ENCODE assay signal across 25 cellular contexts in the genomic region with DNA sequence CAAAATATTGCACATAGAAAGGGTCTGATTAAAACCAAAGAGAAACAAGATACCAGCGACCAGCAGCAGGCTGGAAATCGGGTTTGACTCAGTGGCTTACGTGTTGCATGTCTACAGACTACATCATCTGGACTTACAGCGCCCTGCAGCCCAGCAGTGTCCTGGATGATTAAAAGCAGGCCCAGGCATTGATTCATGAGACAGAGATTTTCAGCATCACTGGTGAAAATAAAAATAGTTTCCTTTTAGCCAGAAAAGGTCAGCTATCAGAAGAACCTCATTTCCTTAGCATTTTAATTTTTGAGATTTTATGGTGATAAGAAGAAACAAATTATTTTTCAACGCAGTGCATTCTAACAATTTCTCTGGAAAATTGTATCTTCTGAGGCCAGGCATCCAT.
DNase-seq lines count a peak whose midpoint lies in the region; ATAC-seq and TF ChIP-seq lines count a peak whose summit lies in the region.
"Had no signal": no experiment of that assay in that cellular context is flagged by ENCODE, and none has a peak within 500 bp of the region (broad histone marks: within the 10 kb centered on the region; RNA-seq: fewer than 3 reads in every experiment).

No MANE protein-coding gene starts in this region.

- ATAC-seq in activated CD8-positive, alpha-beta T cell treated with anti-CD3 and anti-CD28 coated beads, Interleukin-2, amount 10 ng/mL, durations not matched to agents 7 days and 5 days = no peak
- ATAC-seq: activated T-cell treated with anti-CD3 and anti-CD28 coated beads, Interleukin-2, amount 50 U/mL, for 4 hours; body of pancreas; left lobe of liver had no signal

- H3K4me2 ChIP-seq in SK-N-SH = peak overlapping the region; percentile 46
- H3K4me2 ChIP-seq in smooth muscle cell = no peak overlapping the region
- H3K4me2 ChIP-seq: neural progenitor cell, PC-9 had no signal

- no peaks in the 10 kb centered on the region for H3K36me3 ChIP-seq in SK-N-SH (replicated peaks in 1 of 2; ENCODE audit: control insufficient read depth in 1 of 2, insufficient read depth in 2 of 2, low read length in 1 of 2)
- no peaks in the 10 kb centered on the region for H3K36me3 ChIP-seq in smooth muscle cell (ENCODE audit: low read depth)
- H3K36me3 ChIP-seq: neural progenitor cell, SJCRH30, uterus had no signal

- H3K27me3 ChIP-seq in SK-N-SH (ENCODE audit: insufficient read depth) (no peaks in the 10 kb centered on the region), smooth muscle cell (ENCODE audit: low read depth) (no peaks in the 10 kb centered on the region)
- H3K27me3 ChIP-seq: body of pancreas, neural progenitor cell, SJCRH30, uterus had no signal

- H4K20me1 ChIP-seq in SK-N-SH (ENCODE audit: insufficient read depth) (no peaks in the 10 kb centered on the region), smooth muscle cell (ENCODE audit: low read depth) (no peaks in the 10 kb centered on the region)

- H3F3A ChIP-seq in SK-N-SH (replicated peaks; ENCODE audit: insufficient read depth) (peaks cover 31% of the 10 kb centered on the region), smooth muscle cell (ENCODE audit: low read depth) (peaks cover 12% of the 10 kb centered on the region)

- H2AFZ ChIP-seq in SK-N-SH (ENCODE audit: low read depth) (no peak overlapping the region), smooth muscle cell (ENCODE audit: low read depth) (no peak overlapping the region)
- H2AFZ ChIP-seq: neural progenitor cell, PC-9 had no signal

- peaks cover 21% of the 10 kb centered on the region for H3K4me1 Mint-ChIP-seq in activated CD8-positive, alpha-beta T cell treated with anti-CD3 and anti-CD28 coated beads, Interleukin-2, amount 10 ng/mL, durations not matched to agents 7 days and 5 days (ENCODE audit: low read depth)
- H3K4me1 Mint-ChIP-seq in nephron progenitor cell = peaks cover 56% of the 10 kb centered on the region

- H3K27me3 Mint-ChIP-seq in activated CD8-positive, alpha-beta T cell treated with anti-CD3 and anti-CD28 coated beads, Interleukin-2, amount 10 ng/mL, durations not matched to agents 7 days and 5 days (ENCODE audit: low read depth) = peaks cover 5% of the 10 kb centered on the region
- H3K27me3 Mint-ChIP-seq in nephron progenitor cell (ENCODE audit: low read depth, poor library complexity) = peaks cover 7% of the 10 kb centered on the region
- H3K27me3 Mint-ChIP-seq: activated CD4-positive, alpha-beta memory T cell treated with anti-CD3 and anti-CD28 coated beads for 36 hours had no signal

- no peaks in the 10 kb centered on the region for H3K9me3 Mint-ChIP-seq in activated CD8-positive, alpha-beta T cell treated with anti-CD3 and anti-CD28 coated beads, Interleukin-2, amount 10 ng/mL, durations not matched to agents 7 days and 5 days (ENCODE audit: insufficient read depth)
- peaks cover 6% of the 10 kb centered on the region for H3K9me3 Mint-ChIP-seq in nephron progenitor cell
- H3K9me3 Mint-ChIP-seq: activated CD4-positive, alpha-beta memory T cell treated with anti-CD3 and anti-CD28 coated beads for 36 hours; activated T-cell treated with anti-CD3 and anti-CD28 coated beads, Interleukin-2, amount 50 U/mL, for 4 hours; mesothelial cell of epicardium had no signal

- WGBS in SK-N-SH (ENCODE audit: low lambda C conversion rate) = 41% methylated on average over 5 of the region's 5 CpGs
- whole genome bisulfite sequencing in smooth muscle cell (ENCODE audit: low lambda C conversion rate) = 39% methylated on average over 5 of the region's 5 CpGs

- H3K9ac ChIP-seq in SK-N-SH (peak overlapping the region; percentile 46; the same call in 1 of the 2 replicates), smooth muscle cell (ENCODE audit: low read depth) (no peak overlapping the region)
- H3K9ac ChIP-seq: neural progenitor cell had no signal

- DNase-seq in AG20443 (ENCODE audit: low spot score) (peak; percentile 77), SK-N-SH (no peak), fibroblast of peridontal ligament (ENCODE audit: extremely low read depth) (peak; percentile 92), smooth muscle cell (lab: John Stamatoyannopoulos, UW; ENCODE audit: unreplicated experiment) (no peak), mucosa of gallbladder (ENCODE audit: low spot score) (no peak), nephron progenitor cell (no peak)
- no peak for DNase-seq in stimulated activated CD4-positive, alpha-beta T cell treated with anti-CD3 and anti-CD28 coated beads, Interleukin-4, amount 100 ng/mL, for 4 hours
- no peak for DNase-seq in activated CD8-positive, alpha-beta T cell treated with anti-CD3 and anti-CD28 coated beads, Interleukin-2, amount 10 ng/mL, durations not matched to agents 7 days and 5 days
- DNase-seq: activated CD4-positive, alpha-beta memory T cell treated with anti-CD3 and anti-CD28 coated beads for 36 hours; activated naive CD4-positive, alpha-beta T cell treated with anti-CD3 and anti-CD28 coated beads, Interleukin-2, amount 50 U/mL, for 16 hours; activated T-cell treated with anti-CD3 and anti-CD28 coated beads, Interleukin-2, amount 50 U/mL, for 4 hours; AML-193; COR-L47; GOT3; NCI-H1694; NCI-H2227 treated with DMSO at 0.1 percent for 48 hours; NCI-H82; PC-9; uterus had no signal

- H3K4me3 ChIP-seq in SK-N-SH (ENCODE audit: low read depth in 2 of 2, low read length in 1 of 2) = no peak overlapping the region; a peak in 1 of 4 replicates
- H3K4me3 ChIP-seq in smooth muscle cell = no peak overlapping the region
- H3K4me3 ChIP-seq: body of pancreas, coronary artery, neural progenitor cell, PC-9, SJCRH30, uterus had no signal

- TF ChIP-seq RAD21 in SK-N-SH (IDR thresholded peaks at IDR 0.05; ENCODE audit: low read length) = no peak

- H3K4me1 ChIP-seq in SK-N-SH (ENCODE audit: control insufficient read depth in 1 of 2, insufficient read depth in 2 of 2, low read depth in 1 of 2, low read length in 1 of 2) = peaks cover 15% of the 10 kb centered on the region in 2 experiments; a peak in 3 of 4 replicates
- H3K4me1 ChIP-seq in smooth muscle cell (ENCODE audit: low read depth) = peaks cover 7% of the 10 kb centered on the region

- H3K27ac Mint-ChIP-seq in activated CD8-positive, alpha-beta T cell treated with anti-CD3 and anti-CD28 coated beads, Interleukin-2, amount 10 ng/mL, durations not matched to agents 7 days and 5 days = no peak overlapping the region
- H3K27ac Mint-ChIP-seq in nephron progenitor cell = no peak overlapping the region
- H3K27ac Mint-ChIP-seq: activated CD4-positive, alpha-beta memory T cell treated with anti-CD3 and anti-CD28 coated beads for 36 hours; mesothelial cell of epicardium had no signal

- CTCF ChIA-PET in SK-N-SH (lab: Yijun Ruan, JAX) = interaction anchor here (0.6 to 1.6 kb wide), 2 partner anchors 29 to 82 kb away, joined by 3 to 5 read pairs; no protein-coding TSS in a partner anchor
- CTCF ChIA-PET in activated CD8-positive, alpha-beta T cell treated with anti-CD3 and anti-CD28 coated beads, Interleukin-2, amount 10 ng/mL, durations not matched to agents 7 days and 5 days (lab: Charles Lee) = no interaction called here

- no peaks in the 10 kb centered on the region for H3K36me3 Mint-ChIP-seq in activated CD8-positive, alpha-beta T cell treated with anti-CD3 and anti-CD28 coated beads, Interleukin-2, amount 10 ng/mL, durations not matched to agents 7 days and 5 days (ENCODE audit: low read depth)
- H3K36me3 Mint-ChIP-seq in nephron progenitor cell (ENCODE audit: low read depth) = no peaks in the 10 kb centered on the region
- H3K36me3 Mint-ChIP-seq: activated CD4-positive, alpha-beta memory T cell treated with anti-CD3 and anti-CD28 coated beads for 36 hours; mesothelial cell of epicardium had no signal

- H3K4me3 Mint-ChIP-seq in activated CD8-positive, alpha-beta T cell treated with anti-CD3 and anti-CD28 coated beads, Interleukin-2, amount 10 ng/mL, durations not matched to agents 7 days and 5 days = no peak overlapping the region
- H3K4me3 Mint-ChIP-seq in nephron progenitor cell = no peak overlapping the region
- H3K4me3 Mint-ChIP-seq: activated CD4-positive, alpha-beta memory T cell treated with anti-CD3 and anti-CD28 coated beads for 36 hours; activated T-cell treated with anti-CD3 and anti-CD28 coated beads, Interleukin-2, amount 50 U/mL, for 4 hours; mesothelial cell of epicardium; neural progenitor cell had no signal

- POLR2A ChIA-PET in SK-N-SH (lab: Yijun Ruan, JAX) = no interaction called here
- POLR2A ChIA-PET in activated CD8-positive, alpha-beta T cell treated with anti-CD3 and anti-CD28 coated beads, Interleukin-2, amount 10 ng/mL, durations not matched to agents 7 days and 5 days (lab: Charles Lee) = no interaction called here

- no peak for TF ChIP-seq CTCF in SK-N-SH (IDR thresholded peaks at IDR 0.05)
- no peak for TF ChIP-seq CTCF in smooth muscle cell (IDR thresholded peaks at IDR 0.05; ENCODE audit: borderline replicate concordance, insufficient read depth, poor library complexity, severe bottlenecking)
- no peak for TF ChIP-seq CTCF in nephron progenitor cell (IDR thresholded peaks at IDR 0.05)

- H3K9me2 ChIP-seq in SK-N-SH = no peaks in the 10 kb centered on the region

- H3K27ac ChIP-seq in SK-N-SH (ENCODE audit: low read depth in 2 of 2, low read length in 1 of 2) = peak overlapping the region; percentile 48 to 91; a peak in 3 of 4 replicates
- H3K27ac ChIP-seq in smooth muscle cell (ENCODE audit: low read depth) = peak overlapping the region; percentile 67
- H3K27ac ChIP-seq: coronary artery, neural progenitor cell, PC-9, SJCRH30 had no signal

- TF ChIP-seq EP300 in SK-N-SH (IDR thresholded peaks at IDR 0.05; ENCODE audit: borderline replicate concordance in 1 of 2, low read depth in 1 of 2, low read length in 1 of 2) = peak in 1 of 2 experiments; percentile 94; a peak in 2 of 4 replicates

- H3K9me3 ChIP-seq in SK-N-SH (no peaks in the 10 kb centered on the region), smooth muscle cell (replicated peaks; ENCODE audit: low read depth) (no peaks in the 10 kb centered on the region)
- H3K9me3 ChIP-seq: body of pancreas, SJCRH30, uterus had no signal

- H3K79me2 ChIP-seq in SK-N-SH (ENCODE audit: insufficient read depth) = no peaks in the 10 kb centered on the region
- no peaks in the 10 kb centered on the region for H3K79me2 ChIP-seq in smooth muscle cell (ENCODE audit: low read depth)

TF ChIP-seq in SK-N-SH, 30 proteins besides CTCF, POLR2A, EP300 and RAD21 (continues in another document):
- no peak for TF ChIP-seq TAF1 (IDR thresholded peaks at IDR 0.05; ENCODE audit: borderline replicate concordance, low read depth, low read length)
- TF ChIP-seq, protein P1, sequence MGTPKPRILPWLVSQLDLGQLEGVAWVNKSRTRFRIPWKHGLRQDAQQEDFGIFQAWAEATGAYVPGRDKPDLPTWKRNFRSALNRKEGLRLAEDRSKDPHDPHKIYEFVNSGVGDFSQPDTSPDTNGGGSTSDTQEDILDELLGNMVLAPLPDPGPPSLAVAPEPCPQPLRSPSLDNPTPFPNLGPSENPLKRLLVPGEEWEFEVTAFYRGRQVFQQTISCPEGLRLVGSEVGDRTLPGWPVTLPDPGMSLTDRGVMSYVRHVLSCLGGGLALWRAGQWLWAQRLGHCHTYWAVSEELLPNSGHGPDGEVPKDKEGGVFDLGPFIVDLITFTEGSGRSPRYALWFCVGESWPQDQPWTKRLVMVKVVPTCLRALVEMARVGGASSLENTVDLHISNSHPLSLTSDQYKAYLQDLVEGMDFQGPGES (IDR thresholded peaks at IDR 0.05; ENCODE audit: low read depth, low read length) = no peak
- TF ChIP-seq POLR2AphosphoS5 (IDR thresholded peaks at IDR 0.05; ENCODE audit: low read depth, low read length) = peak; percentile 71; the same call in 1 of the 2 replicates
- no peak for TF ChIP-seq YY1 (IDR thresholded peaks at IDR 0.05; ENCODE audit: low read depth)

Comparison
In these comparisons a context has a peak if more than half of its experiments do, and no peak if none do; other contexts are left out.
1. DNase-seq: peak in AG20443 (single experiment) and fibroblast of peridontal ligament (single experiment); none in SK-N-SH (single experiment), smooth muscle cell (single experiment), stimulated activated CD4-positive, alpha-beta T cell treated with anti-CD3 and anti-CD28 coated beads, Interleukin-4, amount 100 ng/mL, for 4 hours (0 of 2), mucosa of gallbladder (single experiment), activated CD8-positive, alpha-beta T cell treated with anti-CD3 and anti-CD28 coated beads, Interleukin-2, amount 10 ng/mL, durations not matched to agents 7 days and 5 days (single experiment) and nephron progenitor cell (single experiment).